Comparison of ENCODE assay signal across 1 cellular context in the genomic region with DNA sequence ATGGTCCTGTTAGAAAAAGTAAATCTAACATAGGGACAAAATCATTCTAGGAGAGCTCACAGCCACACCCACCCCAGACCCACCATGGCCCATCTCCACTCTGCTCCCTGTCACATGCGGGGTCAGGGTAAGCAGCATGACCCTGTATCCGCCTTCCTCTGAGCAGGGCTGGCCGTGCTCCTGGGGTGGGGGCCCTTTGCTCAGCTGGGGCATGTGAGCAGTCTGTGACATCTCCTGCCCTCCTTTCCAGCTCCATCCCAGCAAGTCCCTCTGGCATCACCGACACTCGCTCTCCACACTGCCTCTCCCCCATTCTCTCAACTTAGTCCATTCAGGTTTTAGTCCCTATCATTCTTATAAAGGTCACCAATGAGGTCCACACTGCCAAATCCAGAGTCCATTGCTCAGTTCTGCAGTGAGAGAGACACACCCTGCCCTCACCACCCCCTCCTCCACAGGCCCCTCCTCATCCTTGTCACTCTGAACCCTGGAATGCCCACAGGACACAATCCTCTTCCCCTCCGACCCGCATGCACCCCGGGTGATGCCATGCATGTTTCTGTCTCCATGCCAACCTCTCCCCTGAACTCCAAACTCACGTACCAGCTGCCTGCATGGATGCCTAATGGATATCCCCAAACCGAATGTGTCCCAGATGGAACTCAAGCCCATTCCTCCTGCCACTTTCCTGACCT.
TF ChIP-seq lines count a peak whose summit lies in the region.

No MANE protein-coding gene starts in this region.

TF ChIP-seq in IMR-90, 13 proteins besides CTCF, POLR2A, EP300 and RAD21 (continued from another document):
- TF ChIP-seq NFE2L2 (IDR thresholded peaks at IDR 0.05; ENCODE audit: low read depth, low read length) (no peak), FOS (IDR thresholded peaks at IDR 0.05; ENCODE audit: low read depth, low read length) (no peak), CHD1 (IDR thresholded peaks at IDR 0.05; ENCODE audit: low read depth, low read length) (no peak), RCOR1 (IDR thresholded peaks at IDR 0.05; ENCODE audit: insufficient replicate concordance, low read length) (no peak), RFX5 (IDR thresholded peaks at IDR 0.05; ENCODE audit: low read depth, low read length) (no peak), MAFK (IDR thresholded peaks at IDR 0.05; ENCODE audit: low read depth, low read length) (no peak), MAZ (IDR thresholded peaks at IDR 0.05; ENCODE audit: borderline replicate concordance, low read depth, low read length) (no peak), MXI1 (IDR thresholded peaks at IDR 0.05; ENCODE audit: borderline replicate concordance, low read depth, low read length) (no peak), CEBPB (IDR thresholded peaks at IDR 0.05; ENCODE audit: low read depth, low read length) (no peak), BHLHE40 (IDR thresholded peaks at IDR 0.05; ENCODE audit: low read depth, low read length) (no peak)
- TF ChIP-seq, protein P1, sequence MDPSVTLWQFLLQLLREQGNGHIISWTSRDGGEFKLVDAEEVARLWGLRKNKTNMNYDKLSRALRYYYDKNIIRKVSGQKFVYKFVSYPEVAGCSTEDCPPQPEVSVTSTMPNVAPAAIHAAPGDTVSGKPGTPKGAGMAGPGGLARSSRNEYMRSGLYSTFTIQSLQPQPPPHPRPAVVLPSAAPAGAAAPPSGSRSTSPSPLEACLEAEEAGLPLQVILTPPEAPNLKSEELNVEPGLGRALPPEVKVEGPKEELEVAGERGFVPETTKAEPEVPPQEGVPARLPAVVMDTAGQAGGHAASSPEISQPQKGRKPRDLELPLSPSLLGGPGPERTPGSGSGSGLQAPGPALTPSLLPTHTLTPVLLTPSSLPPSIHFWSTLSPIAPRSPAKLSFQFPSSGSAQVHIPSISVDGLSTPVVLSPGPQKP (IDR thresholded peaks at IDR 0.05; ENCODE audit: borderline replicate concordance, low read depth, low read length): no peak
- TF ChIP-seq, protein P2, sequence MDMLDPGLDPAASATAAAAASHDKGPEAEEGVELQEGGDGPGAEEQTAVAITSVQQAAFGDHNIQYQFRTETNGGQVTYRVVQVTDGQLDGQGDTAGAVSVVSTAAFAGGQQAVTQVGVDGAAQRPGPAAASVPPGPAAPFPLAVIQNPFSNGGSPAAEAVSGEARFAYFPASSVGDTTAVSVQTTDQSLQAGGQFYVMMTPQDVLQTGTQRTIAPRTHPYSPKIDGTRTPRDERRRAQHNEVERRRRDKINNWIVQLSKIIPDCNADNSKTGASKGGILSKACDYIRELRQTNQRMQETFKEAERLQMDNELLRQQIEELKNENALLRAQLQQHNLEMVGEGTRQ (IDR thresholded peaks at IDR 0.05; ENCODE audit: low read depth, low read length): no peak
